Comparison of ENCODE assay signal across 20 cellular contexts in genomic region chr2:14909795-14910194, GRCh38.
"Had no signal": no experiment of that assay in that cellular context is flagged by ENCODE, and none has a peak within 500 bp of the region (broad histone marks: within the 10 kb centered on the region; RNA-seq: fewer than 3 reads in every experiment).

No MANE protein-coding gene starts in this region.

- ATAC-seq: activated CD4-positive, CD25-positive, alpha-beta regulatory T cell treated with anti-CD3 and anti-CD28 coated beads, Interleukin-2, amount 50 U/mL, for 24 hours; foreskin keratinocyte; natural killer cell; stimulated activated naive CD8-positive, alpha-beta T cell treated with anti-CD3 and anti-CD28 coated beads, Interleukin-15, Interleukin-2, amounts not matched to agents 100 U/mL and 50 U/mL, for 24 hours had no signal

- DNase-seq: activated CD4-positive, alpha-beta T cell treated with anti-CD3 and anti-CD28 coated beads, Interleukin-2, amount 50 U/mL, for 1 hour; activated CD8-positive, alpha-beta memory T cell treated with anti-CD3 and anti-CD28 coated beads for 24 hours; activated gamma-delta T cell treated with Interleukin-2 at 50 U/mL for 16 hours; activated naive CD8-positive, alpha-beta T cell treated with anti-CD3 and anti-CD28 coated beads for 36 hours; amygdala; body of pancreas; caudate nucleus; esophagus squamous epithelium; foreskin keratinocyte; glutamatergic neuron; kidney; left ventricle myocardium inferior; natural killer cell; occipital lobe; stimulated activated CD4-positive, alpha-beta T cell treated with anti-CD3 and anti-CD28 coated beads, Interleukin-4, amount 100 ng/mL, for 4 hours; stimulated activated CD8-positive, alpha-beta memory T cell treated with anti-CD3 and anti-CD28 coated beads, Interleukin-4, amount 100 ng/mL, for 48 hours; stimulated activated naive CD8-positive, alpha-beta T cell treated with anti-CD3 and anti-CD28 coated beads, Interleukin-15, Interleukin-2, amounts not matched to agents 100 U/mL and 50 U/mL, for 24 hours; T-helper 9 cell; trophoblast cell had no signal
